Comparison of ENCODE assay signal across 1 cellular context in the genomic region with DNA sequence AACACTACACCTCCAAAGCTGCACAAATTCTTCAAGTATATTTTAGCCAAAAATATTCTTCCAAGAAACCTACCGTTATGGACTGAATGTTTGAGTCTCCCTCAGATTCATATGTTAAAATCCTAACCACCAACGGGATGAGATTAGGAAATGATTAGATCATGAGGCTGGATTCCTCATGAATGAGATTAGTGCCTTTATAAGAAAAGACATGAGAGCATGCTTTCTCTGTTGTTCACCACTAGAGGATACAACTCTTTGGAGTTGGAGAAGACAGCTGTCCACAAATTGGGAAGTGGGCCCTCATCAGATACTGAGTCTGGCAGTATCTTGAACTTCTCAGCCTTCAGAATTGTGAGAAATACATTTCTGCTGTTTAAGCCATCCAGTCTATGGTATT.
TF ChIP-seq lines count a peak whose summit lies in the region.

No MANE protein-coding gene starts in this region.

TF ChIP-seq in HepG2, 621 proteins besides CTCF, POLR2A, EP300 and RAD21 (continued from another document):
- TF ChIP-seq ELF1 (CRISPR knock-in tag; IDR thresholded peaks at IDR 0.05), result no peak
- no peak for TF ChIP-seq THAP11 (CRISPR knock-in tag; IDR thresholded peaks at IDR 0.05)
- TF ChIP-seq RBM22 (optimal IDR thresholded peaks at IDR 0.05; ENCODE audit: low read length), result no peak
- TF ChIP-seq, protein P1, sequence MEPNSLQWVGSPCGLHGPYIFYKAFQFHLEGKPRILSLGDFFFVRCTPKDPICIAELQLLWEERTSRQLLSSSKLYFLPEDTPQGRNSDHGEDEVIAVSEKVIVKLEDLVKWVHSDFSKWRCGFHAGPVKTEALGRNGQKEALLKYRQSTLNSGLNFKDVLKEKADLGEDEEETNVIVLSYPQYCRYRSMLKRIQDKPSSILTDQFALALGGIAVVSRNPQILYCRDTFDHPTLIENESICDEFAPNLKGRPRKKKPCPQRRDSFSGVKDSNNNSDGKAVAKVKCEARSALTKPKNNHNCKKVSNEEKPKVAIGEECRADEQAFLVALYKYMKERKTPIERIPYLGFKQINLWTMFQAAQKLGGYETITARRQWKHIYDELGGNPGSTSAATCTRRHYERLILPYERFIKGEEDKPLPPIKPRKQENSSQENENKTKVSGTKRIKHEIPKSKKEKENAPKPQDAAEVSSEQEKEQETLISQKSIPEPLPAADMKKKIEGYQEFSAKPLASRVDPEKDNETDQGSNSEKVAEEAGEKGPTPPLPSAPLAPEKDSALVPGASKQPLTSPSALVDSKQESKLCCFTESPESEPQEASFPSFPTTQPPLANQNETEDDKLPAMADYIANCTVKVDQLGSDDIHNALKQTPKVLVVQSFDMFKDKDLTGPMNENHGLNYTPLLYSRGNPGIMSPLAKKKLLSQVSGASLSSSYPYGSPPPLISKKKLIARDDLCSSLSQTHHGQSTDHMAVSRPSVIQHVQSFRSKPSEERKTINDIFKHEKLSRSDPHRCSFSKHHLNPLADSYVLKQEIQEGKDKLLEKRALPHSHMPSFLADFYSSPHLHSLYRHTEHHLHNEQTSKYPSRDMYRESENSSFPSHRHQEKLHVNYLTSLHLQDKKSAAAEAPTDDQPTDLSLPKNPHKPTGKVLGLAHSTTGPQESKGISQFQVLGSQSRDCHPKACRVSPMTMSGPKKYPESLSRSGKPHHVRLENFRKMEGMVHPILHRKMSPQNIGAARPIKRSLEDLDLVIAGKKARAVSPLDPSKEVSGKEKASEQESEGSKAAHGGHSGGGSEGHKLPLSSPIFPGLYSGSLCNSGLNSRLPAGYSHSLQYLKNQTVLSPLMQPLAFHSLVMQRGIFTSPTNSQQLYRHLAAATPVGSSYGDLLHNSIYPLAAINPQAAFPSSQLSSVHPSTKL (CRISPR knock-in tag; IDR thresholded peaks at IDR 0.05), result 0 out of 2 replicates have a peak, but pooled peaks have one; percentile 2
- TF ChIP-seq, protein P2, sequence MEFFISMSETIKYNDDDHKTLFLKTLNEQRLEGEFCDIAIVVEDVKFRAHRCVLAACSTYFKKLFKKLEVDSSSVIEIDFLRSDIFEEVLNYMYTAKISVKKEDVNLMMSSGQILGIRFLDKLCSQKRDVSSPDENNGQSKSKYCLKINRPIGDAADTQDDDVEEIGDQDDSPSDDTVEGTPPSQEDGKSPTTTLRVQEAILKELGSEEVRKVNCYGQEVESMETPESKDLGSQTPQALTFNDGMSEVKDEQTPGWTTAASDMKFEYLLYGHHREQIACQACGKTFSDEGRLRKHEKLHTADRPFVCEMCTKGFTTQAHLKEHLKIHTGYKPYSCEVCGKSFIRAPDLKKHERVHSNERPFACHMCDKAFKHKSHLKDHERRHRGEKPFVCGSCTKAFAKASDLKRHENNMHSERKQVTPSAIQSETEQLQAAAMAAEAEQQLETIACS (CRISPR knock-in tag; IDR thresholded peaks at IDR 0.05), result no peak
- no peak for TF ChIP-seq ZIK1 (CRISPR knock-in tag; IDR thresholded peaks at IDR 0.05; ENCODE audit: borderline replicate concordance, low read depth)
- TF ChIP-seq SMARCE1 (IDR thresholded peaks at IDR 0.05; ENCODE audit: borderline replicate concordance), result no peak
- no peak for TF ChIP-seq GPN1 (CRISPR knock-in tag; IDR thresholded peaks at IDR 0.05; ENCODE audit: borderline replicate concordance)
- TF ChIP-seq, protein P3, sequence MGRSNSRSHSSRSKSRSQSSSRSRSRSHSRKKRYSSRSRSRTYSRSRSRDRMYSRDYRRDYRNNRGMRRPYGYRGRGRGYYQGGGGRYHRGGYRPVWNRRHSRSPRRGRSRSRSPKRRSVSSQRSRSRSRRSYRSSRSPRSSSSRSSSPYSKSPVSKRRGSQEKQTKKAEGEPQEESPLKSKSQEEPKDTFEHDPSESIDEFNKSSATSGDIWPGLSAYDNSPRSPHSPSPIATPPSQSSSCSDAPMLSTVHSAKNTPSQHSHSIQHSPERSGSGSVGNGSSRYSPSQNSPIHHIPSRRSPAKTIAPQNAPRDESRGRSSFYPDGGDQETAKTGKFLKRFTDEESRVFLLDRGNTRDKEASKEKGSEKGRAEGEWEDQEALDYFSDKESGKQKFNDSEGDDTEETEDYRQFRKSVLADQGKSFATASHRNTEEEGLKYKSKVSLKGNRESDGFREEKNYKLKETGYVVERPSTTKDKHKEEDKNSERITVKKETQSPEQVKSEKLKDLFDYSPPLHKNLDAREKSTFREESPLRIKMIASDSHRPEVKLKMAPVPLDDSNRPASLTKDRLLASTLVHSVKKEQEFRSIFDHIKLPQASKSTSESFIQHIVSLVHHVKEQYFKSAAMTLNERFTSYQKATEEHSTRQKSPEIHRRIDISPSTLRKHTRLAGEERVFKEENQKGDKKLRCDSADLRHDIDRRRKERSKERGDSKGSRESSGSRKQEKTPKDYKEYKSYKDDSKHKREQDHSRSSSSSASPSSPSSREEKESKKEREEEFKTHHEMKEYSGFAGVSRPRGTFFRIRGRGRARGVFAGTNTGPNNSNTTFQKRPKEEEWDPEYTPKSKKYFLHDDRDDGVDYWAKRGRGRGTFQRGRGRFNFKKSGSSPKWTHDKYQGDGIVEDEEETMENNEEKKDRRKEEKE (IDR thresholded peaks at IDR 0.05), result no peak
- TF ChIP-seq NFE2L1 (CRISPR knock-in tag; IDR thresholded peaks at IDR 0.05; ENCODE audit: borderline replicate concordance), result no peak
- TF ChIP-seq TBP (CRISPR knock-in tag; IDR thresholded peaks at IDR 0.05), result no peak
- no peak for TF ChIP-seq REL (CRISPR knock-in tag; conservative IDR thresholded peaks at IDR 0.05)
- TF ChIP-seq RFXANK (CRISPR knock-in tag; IDR thresholded peaks at IDR 0.05), result no peak
